ENCODE assay signal across 17 cellular contexts in the genomic region with DNA sequence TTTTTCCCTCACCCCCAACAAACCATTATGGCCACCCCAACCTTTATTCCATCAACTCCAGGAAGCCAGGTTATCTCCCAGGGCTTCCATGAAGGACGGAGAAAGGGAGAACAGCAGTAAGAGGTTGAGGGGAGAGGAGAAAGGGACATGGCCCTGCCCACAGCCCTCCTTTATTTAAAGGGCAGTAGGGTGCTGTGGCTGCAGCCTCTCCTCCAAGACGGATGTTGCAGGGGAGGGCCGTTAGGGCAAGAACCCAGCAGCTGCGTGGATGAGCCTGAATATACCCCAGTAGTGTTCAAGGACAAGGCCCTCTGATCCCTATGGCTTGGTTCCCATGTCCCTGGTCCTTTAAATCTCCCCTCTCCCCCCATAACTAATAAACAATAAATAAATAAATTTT. TPM values are rescaled to one million over a fixed set of nuclear protein-coding genes. Genes with fewer than 3 reads are reported as not detected.
DNase-seq lines count a peak whose midpoint lies in the region; ATAC-seq, FAIRE-seq and TF ChIP-seq lines count a peak whose summit lies in the region.
"Had no signal": no experiment of that assay in that cellular context is flagged by ENCODE, and none has a peak within 500 bp of the region (broad histone marks: within the 10 kb centered on the region; RNA-seq: fewer than 3 reads in every experiment).

No MANE protein-coding gene starts in this region.

- H3K4me2 ChIP-seq in HepG2 (ENCODE audit: low read depth, low read length): no peak overlapping the region

- no peak for TF ChIP-seq CTCF in HepG2 (CRISPR knock-in tag; IDR thresholded peaks at IDR 0.05)
- no peak for TF ChIP-seq CTCF in right lobe of liver (IDR thresholded peaks at IDR 0.05)

- peak overlapping the region; percentile 95 for H3K27ac Mint-ChIP-seq in T-helper 17 cell
- H3K27ac Mint-ChIP-seq in memory B cell: peak overlapping the region; percentile 91

- DNase-seq in HepG2 (ENCODE audit: low spot score): no peak
- no peak for DNase-seq in right lobe of liver
- DNase-seq in T-helper 17 cell: no peak
- DNase-seq in memory B cell (ENCODE audit: low spot score in 2 of 2): no peak
- no peak for DNase-seq in stimulated activated CD4-positive, alpha-beta T cell treated with anti-CD3 and anti-CD28 coated beads, Interleukin-1b, Interleukin-23, amount 100 ng/mL, for 48 hours
- DNase-seq in LoVo (ENCODE audit: low spot score): no peak
- DNase-seq: activated CD4-positive, alpha-beta T cell treated with anti-CD3 and anti-CD28 coated beads, Interleukin-2, amount 50 U/mL, for 1 hour; cerebellar nuclear complex; NCI-H1092 treated with DMSO at 0.1 percent for 48 hours; NCI-H2227 treated with DMSO at 0.1 percent for 48 hours; stimulated activated CD4-positive, alpha-beta T cell treated with anti-CD3 and anti-CD28 coated beads, Interleukin-15, amount 100 ng/mL, for 24 hours; transverse colon had no signal

- no peak for TF ChIP-seq EP300 in HepG2 (IDR thresholded peaks at IDR 0.05; ENCODE audit: low read depth in 2 of 2, low read length in 2 of 2)
- no peak for TF ChIP-seq EP300 in HepG2 (CRISPR knock-in tag; IDR thresholded peaks at IDR 0.05; ENCODE audit: borderline replicate concordance)

- H3K79me2 ChIP-seq in HepG2 (ENCODE audit: insufficient read depth, low read length): peaks cover 12% of the 10 kb centered on the region

- H3K27me3 ChIP-seq in HepG2 (ENCODE audit: control insufficient read depth in 1 of 2, insufficient read depth in 2 of 2, low read length in 2 of 2): no peaks in the 10 kb centered on the region
- no peaks in the 10 kb centered on the region for H3K27me3 ChIP-seq in right lobe of liver
- H3K27me3 ChIP-seq: transverse colon had no signal

- H3K36me3 Mint-ChIP-seq in T-helper 17 cell (ENCODE audit: low read depth) (no peaks in the 10 kb centered on the region), memory B cell (peaks cover 19% of the 10 kb centered on the region)

- H3K9me3 Mint-ChIP-seq in memory B cell: no peaks in the 10 kb centered on the region

- no peak for FAIRE-seq in HepG2 (lab: Jason Lieb, UNC)

- H3K9ac ChIP-seq in HepG2 (ENCODE audit: insufficient read depth, low read depth, low read length): no peak overlapping the region

- no peaks in the 10 kb centered on the region for H3K9me3 ChIP-seq in HepG2 (ENCODE audit: low read length)
- H3K9me3 ChIP-seq in right lobe of liver: no peaks in the 10 kb centered on the region
- H3K9me3 ChIP-seq in T-helper 17 cell (ENCODE audit: control insufficient read depth, low read length, poor library complexity, severe bottlenecking): no peaks in the 10 kb centered on the region
- H3K9me3 ChIP-seq: transverse colon had no signal

- CTCF ChIA-PET in HepG2 (lab: Yijun Ruan, JAX; ENCODE audit: low intra/inter-chr PET ratio, low total read pairs): no interaction called here

- POLR2A ChIA-PET in HepG2 (lab: Yijun Ruan, JAX): interaction anchor here (1.4 to 1.7 kb wide), 4 partner anchors 13 to 36 kb away, joined by 3 to 6 read pairs (median 4); partner anchors contain the start of gene ARHGEF2

- no peak for TF ChIP-seq RAD21 in HepG2 (CRISPR knock-in tag; IDR thresholded peaks at IDR 0.05)

- no TSS peak for BruUV-seq in HepG2 (replicated peaks; lab: Mats Ljungman, UMichigan)

- TF ChIP-seq POLR2A in HepG2 (IDR thresholded peaks at IDR 0.05; ENCODE audit: insufficient read depth in 1 of 2, low read depth in 2 of 2, low read length in 2 of 2) (no peak), right lobe of liver (IDR thresholded peaks at IDR 0.05) (no peak)

- peak overlapping the region; percentile 59 for H3K4me3 Mint-ChIP-seq in T-helper 17 cell
- H3K4me3 Mint-ChIP-seq in memory B cell: no peak overlapping the region

- 91% methylated on average over 2 of the region's 4 CpGs for WGBS in HepG2 (ENCODE audit: low lambda C conversion rate)
- WGBS in right lobe of liver (ENCODE audit: insufficient coverage, low coverage, low lambda C conversion rate, missing lambda C conversion rate): 74% methylated on average over 2 of the region's 4 CpGs

- H3K27ac ChIP-seq in HepG2 (ENCODE audit: extremely low read length, insufficient read depth, low read length) (peak overlapping the region; percentile 30), right lobe of liver (no peak overlapping the region)

- no peaks in the 10 kb centered on the region for H4K20me1 ChIP-seq in HepG2 (ENCODE audit: insufficient read depth, low read length)

- in situ Hi-C loops in HepG2 (cut with HindIII; ENCODE audit: extremely low pct_ligation_motif_present, low pct_unique_long_range_greater_than_20kb): loop anchor here (10.0 kb wide), 1 partner anchor 118 kb away; the partner anchor contains the start of gene RAB25

- H3K4me1 Mint-ChIP-seq in T-helper 17 cell: peaks cover 28% of the 10 kb centered on the region
- peaks cover 32% of the 10 kb centered on the region for H3K4me1 Mint-ChIP-seq in memory B cell

- intact Hi-C loops in HepG2 (cut with micrococcal nuclease; ENCODE audit: unreplicated experiment) (no loop called here), right lobe of liver (cut with DNase I) (no loop called here)

- H3K36me3 ChIP-seq in HepG2 (replicated peaks in 1 of 2; ENCODE audit: control insufficient read depth in 1 of 2, insufficient read depth in 2 of 2, low read length in 2 of 2) (peaks cover 20 to 44% of the 10 kb centered on the region in 2 experiments), right lobe of liver (peaks cover 0 to 30% (median 6%) of the 10 kb centered on the region in 4 donors)

- H3K4me3 ChIP-seq in HepG2 (replicated peaks in 1 of 3; ENCODE audit: insufficient read depth in 1 of 3, low read depth in 2 of 3, low read length in 3 of 3): no peak overlapping the region
- no peak overlapping the region for H3K4me3 ChIP-seq in right lobe of liver
- H3K4me3 ChIP-seq: transverse colon had no signal

- no peaks in the 10 kb centered on the region for H3K27me3 Mint-ChIP-seq in T-helper 17 cell
- H3K27me3 Mint-ChIP-seq in memory B cell: no peaks in the 10 kb centered on the region

- peaks cover 44% of the 10 kb centered on the region for H3K4me1 ChIP-seq in HepG2 (ENCODE audit: insufficient read depth, low read length)
- H3K4me1 ChIP-seq in right lobe of liver: no peaks in the 10 kb centered on the region

- ATAC-seq in HepG2 (no peak), right lobe of liver (no peak), T-helper 17 cell (no peak), memory B cell (ENCODE audit: low read depth) (no peak), GM21390 (IDR thresholded peaks at IDR 0.05; ENCODE audit: unreplicated experiment) (no peak), GM18870 (IDR thresholded peaks at IDR 0.05; ENCODE audit: unreplicated experiment) (no peak)

- H2AFZ ChIP-seq in HepG2 (ENCODE audit: low read length): no peak overlapping the region

RNA-seq across cellular contexts. Expression of gene RXFP4, which starts 5.9 kb away (rescaled TPM):
- 0.38 TPM in 1 of 2 replicates, not detected in the other for total RNA-seq in HepG2 (2016; rRNA removed; fragmentation: Illumina TruSeq; extraction: Trizol)
- total RNA-seq in HepG2 (2016; cell fraction: cytosol; rRNA removed; fragmentation: Illumina TruSeq; extraction: Trizol; ENCODE audit: low read depth): not detected in 2 replicates
- total RNA-seq in HepG2 (2016; cell fraction: insoluble cytoplasmic fraction; rRNA removed; fragmentation: Illumina TruSeq; extraction: Trizol): 0.25 and 0.28 TPM in 2 replicates
- not detected in 2 replicates for total RNA-seq in HepG2 (2016; cell fraction: membrane; rRNA removed; fragmentation: Illumina TruSeq; extraction: Trizol)
- 0.31 TPM in 1 of 2 replicates, not detected in the other for total RNA-seq in HepG2 (2016; cell fraction: nucleus; rRNA removed; fragmentation: Illumina TruSeq; extraction: Trizol)
- 1.4 and 1.9 TPM in 2 replicates for polyA plus RNA-seq in HepG2 (2011; rRNA removed)
- 1.3 and 2.1 TPM in 2 replicates for polyA plus RNA-seq in HepG2 (2011; cell fraction: cytosol; rRNA removed)
- 0.42 and 0.48 TPM in 2 replicates for polyA plus RNA-seq in HepG2 (2011; cell fraction: nucleus; rRNA removed)
- polyA plus RNA-seq in HepG2 (2012): 0.48 and 0.72 TPM in 2 replicates
- polyA plus RNA-seq in HepG2 (2016; cell fraction: cytosol; fragmentation: Illumina TruSeq; extraction: Trizol; ENCODE audit: low read depth): 0.08 TPM in 1 of 2 replicates, not detected in the other
- not detected in 2 replicates for polyA plus RNA-seq in HepG2 (2016; cell fraction: insoluble cytoplasmic fraction; fragmentation: Illumina TruSeq; extraction: Trizol; ENCODE audit: low read depth)
- polyA plus RNA-seq in HepG2 (2016; cell fraction: membrane; fragmentation: Illumina TruSeq; extraction: Trizol; ENCODE audit: low read depth): not detected in 2 replicates
- polyA plus RNA-seq in HepG2 (2016; cell fraction: nucleus; fragmentation: Illumina TruSeq; extraction: Trizol; ENCODE audit: insufficient read depth, low read depth): 0.64 and 0.79 TPM in 2 replicates
- 1.4 and 2.7 TPM in 2 replicates for polyA minus RNA-seq in HepG2 (2011; rRNA and poly(A)+ RNA removed; ENCODE audit: low replicate concordance)
- polyA minus RNA-seq in HepG2 (2011; cell fraction: cytosol; rRNA and poly(A)+ RNA removed): 0.49 TPM in 1 of 2 replicates, not detected in the other
- 0.39 and 1.1 TPM in 2 replicates for polyA minus RNA-seq in HepG2 (2011; cell fraction: nucleus; rRNA and poly(A)+ RNA removed)
- not detected for total RNA-seq in right lobe of liver
- not detected for total RNA-seq in T-helper 17 cell
- total RNA-seq: Daoy, mononuclear cell, posterior vena cava had no signal

RNA-seq across cellular contexts. Expression of gene KHDC4, which starts 13.1 kb away (rescaled TPM):
- total RNA-seq in HepG2 (2016; rRNA removed; fragmentation: Illumina TruSeq; extraction: Trizol) (15.9 and 33.5 TPM in 2 replicates), right lobe of liver (10 to 100 TPM; 14.1 to 19.0 (median 17.2) TPM), T-helper 17 cell (10 to 100 TPM; 59.9 to 63.1 TPM)
- total RNA-seq in HepG2 (2016; cell fraction: cytosol; rRNA removed; fragmentation: Illumina TruSeq; extraction: Trizol; ENCODE audit: low read depth): 17.8 and 22.2 TPM in 2 replicates
- 17.1 and 30.7 TPM in 2 replicates for total RNA-seq in HepG2 (2016; cell fraction: insoluble cytoplasmic fraction; rRNA removed; fragmentation: Illumina TruSeq; extraction: Trizol)
- total RNA-seq in HepG2 (2016; cell fraction: membrane; rRNA removed; fragmentation: Illumina TruSeq; extraction: Trizol): 16.0 and 18.2 TPM in 2 replicates
- 51.8 and 57.5 TPM in 2 replicates for total RNA-seq in HepG2 (2016; cell fraction: nucleus; rRNA removed; fragmentation: Illumina TruSeq; extraction: Trizol)
- polyA plus RNA-seq in HepG2 (2011; rRNA removed): 74.5 and 92.0 TPM in 2 replicates
- 35.4 and 38.7 TPM in 2 replicates for polyA plus RNA-seq in HepG2 (2011; cell fraction: cytosol; rRNA removed)
- 126 and 134 TPM in 2 replicates for polyA plus RNA-seq in HepG2 (2011; cell fraction: nucleus; rRNA removed)
- polyA plus RNA-seq in HepG2 (2012): 37.2 and 38.4 TPM in 2 replicates
- 2.1 and 2.5 TPM in 2 replicates for polyA plus RNA-seq in HepG2 (2016; cell fraction: cytosol; fragmentation: Illumina TruSeq; extraction: Trizol; ENCODE audit: low read depth)
- 14.7 and 16.3 TPM in 2 replicates for polyA plus RNA-seq in HepG2 (2016; cell fraction: insoluble cytoplasmic fraction; fragmentation: Illumina TruSeq; extraction: Trizol; ENCODE audit: low read depth)
- polyA plus RNA-seq in HepG2 (2016; cell fraction: membrane; fragmentation: Illumina TruSeq; extraction: Trizol; ENCODE audit: low read depth): 4.2 and 4.7 TPM in 2 replicates
- 113 and 121 TPM in 2 replicates for polyA plus RNA-seq in HepG2 (2016; cell fraction: nucleus; fragmentation: Illumina TruSeq; extraction: Trizol; ENCODE audit: insufficient read depth, low read depth)
- polyA minus RNA-seq in HepG2 (2011; rRNA and poly(A)+ RNA removed; ENCODE audit: low replicate concordance): 83.9 and 155 TPM in 2 replicates
- 19.6 and 24.9 TPM in 2 replicates for polyA minus RNA-seq in HepG2 (2011; cell fraction: cytosol; rRNA and poly(A)+ RNA removed)
- 113 and 148 TPM in 2 replicates for polyA minus RNA-seq in HepG2 (2011; cell fraction: nucleus; rRNA and poly(A)+ RNA removed)

RNA-seq across cellular contexts. Expression of gene ARHGEF2, which starts 31.1 kb away (rescaled TPM):
- 15.0 and 16.1 TPM in 2 replicates for total RNA-seq in HepG2 (2016; rRNA removed; fragmentation: Illumina TruSeq; extraction: Trizol)
- 7.7 and 8.4 TPM in 2 replicates for total RNA-seq in HepG2 (2016; cell fraction: cytosol; rRNA removed; fragmentation: Illumina TruSeq; extraction: Trizol; ENCODE audit: low read depth)
- 12.9 and 18.6 TPM in 2 replicates for total RNA-seq in HepG2 (2016; cell fraction: insoluble cytoplasmic fraction; rRNA removed; fragmentation: Illumina TruSeq; extraction: Trizol)
- total RNA-seq in HepG2 (2016; cell fraction: membrane; rRNA removed; fragmentation: Illumina TruSeq; extraction: Trizol): 10.3 and 11.1 TPM in 2 replicates
- total RNA-seq in HepG2 (2016; cell fraction: nucleus; rRNA removed; fragmentation: Illumina TruSeq; extraction: Trizol): 13.2 and 15.5 TPM in 2 replicates
- polyA plus RNA-seq in HepG2 (2011; rRNA removed): 32.1 and 33.1 TPM in 2 replicates
- polyA plus RNA-seq in HepG2 (2011; cell fraction: cytosol; rRNA removed): 15.2 and 17.5 TPM in 2 replicates
- polyA plus RNA-seq in HepG2 (2011; cell fraction: nucleus; rRNA removed): 104 and 108 TPM in 2 replicates
- 28.0 and 37.8 TPM in 2 replicates for polyA plus RNA-seq in HepG2 (2012)
- 1.9 and 2.0 TPM in 2 replicates for polyA plus RNA-seq in HepG2 (2016; cell fraction: cytosol; fragmentation: Illumina TruSeq; extraction: Trizol; ENCODE audit: low read depth)
- polyA plus RNA-seq in HepG2 (2016; cell fraction: insoluble cytoplasmic fraction; fragmentation: Illumina TruSeq; extraction: Trizol; ENCODE audit: low read depth): 13.1 and 13.4 TPM in 2 replicates
- polyA plus RNA-seq in HepG2 (2016; cell fraction: membrane; fragmentation: Illumina TruSeq; extraction: Trizol; ENCODE audit: low read depth): 3.6 and 3.8 TPM in 2 replicates
- 34.1 and 35.2 TPM in 2 replicates for polyA plus RNA-seq in HepG2 (2016; cell fraction: nucleus; fragmentation: Illumina TruSeq; extraction: Trizol; ENCODE audit: insufficient read depth, low read depth)
- polyA minus RNA-seq in HepG2 (2011; rRNA and poly(A)+ RNA removed; ENCODE audit: low replicate concordance): 54.1 and 96.8 TPM in 2 replicates
- 17.6 and 19.9 TPM in 2 replicates for polyA minus RNA-seq in HepG2 (2011; cell fraction: cytosol; rRNA and poly(A)+ RNA removed)
- polyA minus RNA-seq in HepG2 (2011; cell fraction: nucleus; rRNA and poly(A)+ RNA removed): 50.0 and 65.8 TPM in 2 replicates
- 10 to 100 TPM in 4 of 6 experiments, 1 to 10 TPM in 2; 7.9 to 23.8 (median 13.1) TPM for total RNA-seq in right lobe of liver
- total RNA-seq in T-helper 17 cell: 100 to 1,000 TPM in 1 of 2 donors, 10 to 100 TPM in 1; 86.1 to 123 TPM

RNA-seq across cellular contexts. Expression of gene RIT1, which starts 36.1 kb away (rescaled TPM):
- total RNA-seq in HepG2 (2016; rRNA removed; fragmentation: Illumina TruSeq; extraction: Trizol) (12.2 and 15.9 TPM in 2 replicates), right lobe of liver (10 to 100 TPM in 3 of 6 experiments, 1 to 10 TPM in 3; 4.9 to 28.3 (median 11.3) TPM), T-helper 17 cell (10 to 100 TPM; 47.8 to 64.6 TPM)
- total RNA-seq in HepG2 (2016; cell fraction: cytosol; rRNA removed; fragmentation: Illumina TruSeq; extraction: Trizol; ENCODE audit: low read depth): 1.8 and 2.7 TPM in 2 replicates
- total RNA-seq in HepG2 (2016; cell fraction: insoluble cytoplasmic fraction; rRNA removed; fragmentation: Illumina TruSeq; extraction: Trizol): 12.0 and 18.3 TPM in 2 replicates
- 3.7 and 5.0 TPM in 2 replicates for total RNA-seq in HepG2 (2016; cell fraction: membrane; rRNA removed; fragmentation: Illumina TruSeq; extraction: Trizol)
- total RNA-seq in HepG2 (2016; cell fraction: nucleus; rRNA removed; fragmentation: Illumina TruSeq; extraction: Trizol): 5.1 and 6.9 TPM in 2 replicates
- polyA plus RNA-seq in HepG2 (2011; rRNA removed): 29.3 and 32.2 TPM in 2 replicates
- polyA plus RNA-seq in HepG2 (2011; cell fraction: cytosol; rRNA removed): 27.0 and 36.8 TPM in 2 replicates
- polyA plus RNA-seq in HepG2 (2011; cell fraction: nucleus; rRNA removed): 10.2 and 15.6 TPM in 2 replicates
- 14.8 and 19.9 TPM in 2 replicates for polyA plus RNA-seq in HepG2 (2012)
- polyA plus RNA-seq in HepG2 (2016; cell fraction: cytosol; fragmentation: Illumina TruSeq; extraction: Trizol; ENCODE audit: low read depth): 1.3 and 1.4 TPM in 2 replicates
- 12.1 and 13.9 TPM in 2 replicates for polyA plus RNA-seq in HepG2 (2016; cell fraction: insoluble cytoplasmic fraction; fragmentation: Illumina TruSeq; extraction: Trizol; ENCODE audit: low read depth)
- 1.8 and 2.0 TPM in 2 replicates for polyA plus RNA-seq in HepG2 (2016; cell fraction: membrane; fragmentation: Illumina TruSeq; extraction: Trizol; ENCODE audit: low read depth)
- polyA plus RNA-seq in HepG2 (2016; cell fraction: nucleus; fragmentation: Illumina TruSeq; extraction: Trizol; ENCODE audit: insufficient read depth, low read depth): 13.6 and 15.1 TPM in 2 replicates
- polyA minus RNA-seq in HepG2 (2011; rRNA and poly(A)+ RNA removed; ENCODE audit: low replicate concordance): 23.7 and 26.0 TPM in 2 replicates
- 16.1 and 17.4 TPM in 2 replicates for polyA minus RNA-seq in HepG2 (2011; cell fraction: cytosol; rRNA and poly(A)+ RNA removed)
- polyA minus RNA-seq in HepG2 (2011; cell fraction: nucleus; rRNA and poly(A)+ RNA removed): 11.6 and 20.5 TPM in 2 replicates
